Comparison of ENCODE assay signal across 1 cellular context in genomic region chr17:27293898-27294688, GRCh38.
TF ChIP-seq lines count a peak whose summit lies in the region.

A gene with protein sequence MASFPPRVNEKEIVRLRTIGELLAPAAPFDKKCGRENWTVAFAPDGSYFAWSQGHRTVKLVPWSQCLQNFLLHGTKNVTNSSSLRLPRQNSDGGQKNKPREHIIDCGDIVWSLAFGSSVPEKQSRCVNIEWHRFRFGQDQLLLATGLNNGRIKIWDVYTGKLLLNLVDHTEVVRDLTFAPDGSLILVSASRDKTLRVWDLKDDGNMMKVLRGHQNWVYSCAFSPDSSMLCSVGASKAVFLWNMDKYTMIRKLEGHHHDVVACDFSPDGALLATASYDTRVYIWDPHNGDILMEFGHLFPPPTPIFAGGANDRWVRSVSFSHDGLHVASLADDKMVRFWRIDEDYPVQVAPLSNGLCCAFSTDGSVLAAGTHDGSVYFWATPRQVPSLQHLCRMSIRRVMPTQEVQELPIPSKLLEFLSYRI (plus strand): TSS chr17:27294114. CDS start chr17:27294396, 282 bp downstream.

TF ChIP-seq in GM12878, 131 proteins besides CTCF, POLR2A, EP300 and RAD21 (continued from another document):
- TF ChIP-seq, protein P1, sequence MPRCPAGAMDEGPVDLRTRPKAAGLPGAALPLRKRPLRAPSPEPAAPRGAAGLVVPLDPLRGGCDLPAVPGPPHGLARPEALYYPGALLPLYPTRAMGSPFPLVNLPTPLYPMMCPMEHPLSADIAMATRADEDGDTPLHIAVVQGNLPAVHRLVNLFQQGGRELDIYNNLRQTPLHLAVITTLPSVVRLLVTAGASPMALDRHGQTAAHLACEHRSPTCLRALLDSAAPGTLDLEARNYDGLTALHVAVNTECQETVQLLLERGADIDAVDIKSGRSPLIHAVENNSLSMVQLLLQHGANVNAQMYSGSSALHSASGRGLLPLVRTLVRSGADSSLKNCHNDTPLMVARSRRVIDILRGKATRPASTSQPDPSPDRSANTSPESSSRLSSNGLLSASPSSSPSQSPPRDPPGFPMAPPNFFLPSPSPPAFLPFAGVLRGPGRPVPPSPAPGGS (IDR thresholded peaks at IDR 0.05; ENCODE audit: borderline replicate concordance, insufficient read depth, low read depth, low read length, poor library complexity, severe bottlenecking) = peak; percentile 57
- TF ChIP-seq TCF7 (IDR thresholded peaks at IDR 0.05; ENCODE audit: borderline replicate concordance) (no peak), PBX3 (IDR thresholded peaks at IDR 0.05; ENCODE audit: insufficient replicate concordance, low read depth, low read length) (no peak), CHD2 (IDR thresholded peaks at IDR 0.05; ENCODE audit: borderline replicate concordance, low read depth, low read length) (peak; percentile 49; the same call in 1 of the 2 replicates), EGR1 (IDR thresholded peaks at IDR 0.05; ENCODE audit: borderline replicate concordance in 1 of 2, low read depth in 2 of 2, low read length in 2 of 2) (peak; percentile 65 to 68; a peak in 2 of 3 replicates), RELA (IDR thresholded peaks at IDR 0.05; ENCODE audit: borderline replicate concordance, partially characterized antibody) (peak; percentile 75), SIX5 (IDR thresholded peaks at IDR 0.05; ENCODE audit: low read depth, low read length, severe bottlenecking) (no peak), RAD51 (IDR thresholded peaks at IDR 0.05) (no peak), SREBF1 (IDR thresholded peaks at IDR 0.05; ENCODE audit: low read length) (0 out of 2 replicates have a peak, but pooled peaks have one; percentile 20), MYC (IDR thresholded peaks at IDR 0.05; ENCODE audit: insufficient read depth, insufficient read length, insufficient replicate concordance, low read length, severe bottlenecking) (no peak), YY1 (IDR thresholded peaks at IDR 0.05; ENCODE audit: low read depth, low read length) (peak; percentile 98), BACH1 (IDR thresholded peaks at IDR 0.05; ENCODE audit: borderline replicate concordance) (peak; percentile 68), EED (IDR thresholded peaks at IDR 0.05; ENCODE audit: low read depth) (peak; percentile 40; the same call in 1 of the 2 replicates), SIN3A (IDR thresholded peaks at IDR 0.05; ENCODE audit: low read depth, low read length) (peak; percentile 92), NR2C2 (IDR thresholded peaks at IDR 0.05; ENCODE audit: borderline replicate concordance, control insufficient read depth, insufficient read length, low read depth) (no peak)
- TF ChIP-seq, protein P2, sequence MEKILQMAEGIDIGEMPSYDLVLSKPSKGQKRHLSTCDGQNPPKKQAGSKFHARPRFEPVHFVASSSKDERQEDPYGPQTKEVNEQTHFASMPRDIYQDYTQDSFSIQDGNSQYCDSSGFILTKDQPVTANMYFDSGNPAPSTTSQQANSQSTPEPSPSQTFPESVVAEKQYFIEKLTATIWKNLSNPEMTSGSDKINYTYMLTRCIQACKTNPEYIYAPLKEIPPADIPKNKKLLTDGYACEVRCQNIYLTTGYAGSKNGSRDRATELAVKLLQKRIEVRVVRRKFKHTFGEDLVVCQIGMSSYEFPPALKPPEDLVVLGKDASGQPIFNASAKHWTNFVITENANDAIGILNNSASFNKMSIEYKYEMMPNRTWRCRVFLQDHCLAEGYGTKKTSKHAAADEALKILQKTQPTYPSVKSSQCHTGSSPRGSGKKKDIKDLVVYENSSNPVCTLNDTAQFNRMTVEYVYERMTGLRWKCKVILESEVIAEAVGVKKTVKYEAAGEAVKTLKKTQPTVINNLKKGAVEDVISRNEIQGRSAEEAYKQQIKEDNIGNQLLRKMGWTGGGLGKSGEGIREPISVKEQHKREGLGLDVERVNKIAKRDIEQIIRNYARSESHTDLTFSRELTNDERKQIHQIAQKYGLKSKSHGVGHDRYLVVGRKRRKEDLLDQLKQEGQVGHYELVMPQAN (conservative IDR thresholded peaks at IDR 0.05) = peak; percentile 73
- TF ChIP-seq, protein P3, sequence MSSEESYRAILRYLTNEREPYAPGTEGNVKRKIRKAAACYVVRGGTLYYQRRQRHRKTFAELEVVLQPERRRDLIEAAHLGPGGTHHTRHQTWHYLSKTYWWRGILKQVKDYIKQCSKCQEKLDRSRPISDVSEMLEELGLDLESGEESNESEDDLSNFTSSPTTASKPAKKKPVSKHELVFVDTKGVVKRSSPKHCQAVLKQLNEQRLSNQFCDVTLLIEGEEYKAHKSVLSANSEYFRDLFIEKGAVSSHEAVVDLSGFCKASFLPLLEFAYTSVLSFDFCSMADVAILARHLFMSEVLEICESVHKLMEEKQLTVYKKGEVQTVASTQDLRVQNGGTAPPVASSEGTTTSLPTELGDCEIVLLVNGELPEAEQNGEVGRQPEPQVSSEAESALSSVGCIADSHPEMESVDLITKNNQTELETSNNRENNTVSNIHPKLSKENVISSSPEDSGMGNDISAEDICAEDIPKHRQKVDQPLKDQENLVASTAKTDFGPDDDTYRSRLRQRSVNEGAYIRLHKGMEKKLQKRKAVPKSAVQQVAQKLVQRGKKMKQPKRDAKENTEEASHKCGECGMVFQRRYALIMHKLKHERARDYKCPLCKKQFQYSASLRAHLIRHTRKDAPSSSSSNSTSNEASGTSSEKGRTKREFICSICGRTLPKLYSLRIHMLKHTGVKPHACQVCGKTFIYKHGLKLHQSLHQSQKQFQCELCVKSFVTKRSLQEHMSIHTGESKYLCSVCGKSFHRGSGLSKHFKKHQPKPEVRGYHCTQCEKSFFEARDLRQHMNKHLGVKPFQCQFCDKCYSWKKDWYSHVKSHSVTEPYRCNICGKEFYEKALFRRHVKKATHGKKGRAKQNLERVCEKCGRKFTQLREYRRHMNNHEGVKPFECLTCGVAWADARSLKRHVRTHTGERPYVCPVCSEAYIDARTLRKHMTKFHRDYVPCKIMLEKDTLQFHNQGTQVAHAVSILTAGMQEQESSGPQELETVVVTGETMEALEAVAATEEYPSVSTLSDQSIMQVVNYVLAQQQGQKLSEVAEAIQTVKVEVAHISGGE (CRISPR knock-in tag; IDR thresholded peaks at IDR 0.05) = peak; percentile 24; the same call in 1 of the 2 replicates
- TF ChIP-seq, protein P4, sequence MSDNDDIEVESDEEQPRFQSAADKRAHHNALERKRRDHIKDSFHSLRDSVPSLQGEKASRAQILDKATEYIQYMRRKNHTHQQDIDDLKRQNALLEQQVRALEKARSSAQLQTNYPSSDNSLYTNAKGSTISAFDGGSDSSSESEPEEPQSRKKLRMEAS (IDR thresholded peaks at IDR 0.05; ENCODE audit: low read depth, low read length) = peak; percentile 57
